1 cellular context compared by ENCODE assay signal in the genomic region with DNA sequence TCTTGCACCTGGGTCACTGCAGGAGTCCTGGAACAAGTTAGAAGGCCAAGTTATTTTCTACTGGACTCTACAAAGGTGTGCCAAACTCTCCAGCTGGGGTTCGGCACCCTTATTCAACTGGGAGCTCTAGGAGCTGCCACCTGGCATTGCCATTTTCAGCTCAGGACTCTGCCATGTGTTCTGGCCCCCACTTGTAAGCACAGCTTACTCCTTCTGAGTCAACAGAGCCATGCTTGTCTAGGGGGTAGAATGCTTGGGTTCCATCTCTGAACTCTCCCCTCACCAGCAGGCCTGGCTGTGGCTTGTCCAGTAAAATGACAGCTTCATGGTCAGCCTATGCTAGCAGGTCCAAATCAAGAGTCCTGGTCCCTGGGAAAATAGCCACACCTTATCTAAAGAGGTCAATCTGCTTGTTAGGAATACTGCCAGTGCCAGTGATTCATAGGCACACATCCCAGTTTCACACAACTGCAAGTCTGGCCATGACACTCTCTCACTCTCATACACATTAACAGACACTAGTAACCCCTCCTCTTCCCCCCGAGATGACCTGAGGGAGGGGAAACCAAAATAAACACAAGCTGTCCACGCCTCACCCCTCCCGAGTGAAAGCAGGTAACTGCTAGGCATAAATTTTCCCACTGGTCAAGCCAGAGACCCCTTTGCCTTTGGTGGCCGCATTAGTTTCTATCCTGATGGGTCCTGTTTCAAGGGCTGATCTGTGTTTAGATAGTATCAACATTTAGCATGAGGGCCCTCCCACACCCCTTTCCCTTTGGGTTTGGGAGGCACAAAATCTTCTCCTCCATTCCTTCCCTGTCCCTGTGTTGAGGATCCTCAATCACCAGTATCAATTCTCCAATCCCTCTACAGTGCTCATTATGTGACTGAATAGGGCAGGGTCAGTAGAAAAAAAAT.
TF ChIP-seq lines count a peak whose summit lies in the region.

No MANE protein-coding gene starts in this region.

TF ChIP-seq in HepG2, 621 proteins besides CTCF, POLR2A, EP300 and RAD21 (continued from another document and continues in another):
- TF ChIP-seq STAT6 (CRISPR knock-in tag; IDR thresholded peaks at IDR 0.05; ENCODE audit: borderline replicate concordance) (no peak), ZFP1 (CRISPR knock-in tag; IDR thresholded peaks at IDR 0.05) (no peak), ZBTB1 (CRISPR knock-in tag; IDR thresholded peaks at IDR 0.05; ENCODE audit: borderline replicate concordance) (no peak), RBM22 (optimal IDR thresholded peaks at IDR 0.05; ENCODE audit: low read length) (no peak), ZNF468 (CRISPR knock-in tag; IDR thresholded peaks at IDR 0.05) (no peak; the same call in 1 of the 2 replicates), NR2F1 (CRISPR knock-in tag; IDR thresholded peaks at IDR 0.05) (peak; percentile 50 to 55; a peak in 2 of 4 replicates), GLI4 (CRISPR knock-in tag; IDR thresholded peaks at IDR 0.05; ENCODE audit: borderline replicate concordance) (no peak; the same call in 1 of the 2 replicates), FOXA3 (CRISPR knock-in tag; IDR thresholded peaks at IDR 0.05) (peak; percentile 89), CREM (IDR thresholded peaks at IDR 0.05) (peak; percentile 81; the same call in 1 of the 2 replicates), CREM (CRISPR knock-in tag; IDR thresholded peaks at IDR 0.05) (no peak), ZNF816 (CRISPR knock-in tag; IDR thresholded peaks at IDR 0.05; ENCODE audit: borderline replicate concordance) (no peak; the same call in 1 of the 2 replicates), SIX1 (CRISPR knock-in tag; IDR thresholded peaks at IDR 0.05; ENCODE audit: borderline replicate concordance) (no peak; the same call in 1 of the 2 replicates), RORA (CRISPR knock-in tag; IDR thresholded peaks at IDR 0.05) (no peak), ZNF432 (CRISPR knock-in tag; IDR thresholded peaks at IDR 0.05; ENCODE audit: borderline replicate concordance) (no peak), MED13 (CRISPR knock-in tag; IDR thresholded peaks at IDR 0.05) (peak; percentile 45; the same call in 1 of the 2 replicates), HMGA1 (CRISPR knock-in tag; conservative IDR thresholded peaks at IDR 0.05) (no peak; the same call in 1 of the 2 replicates), TEAD2 (CRISPR knock-in tag; IDR thresholded peaks at IDR 0.05) (no peak), NFAT5 (CRISPR knock-in tag; IDR thresholded peaks at IDR 0.05) (0 out of 2 replicates have a peak, but pooled peaks have one; percentile 68), ZNF20 (CRISPR knock-in tag; IDR thresholded peaks at IDR 0.05) (no peak), CENPX (CRISPR knock-in tag; IDR thresholded peaks at IDR 0.05) (no peak), KMT2A (CRISPR knock-in tag; IDR thresholded peaks at IDR 0.05) (peak; percentile 42; the same call in 1 of the 2 replicates), ZNF30 (CRISPR knock-in tag; IDR thresholded peaks at IDR 0.05) (no peak), ARHGAP35 (CRISPR knock-in tag; IDR thresholded peaks at IDR 0.05; ENCODE audit: borderline replicate concordance) (no peak), ZNF367 (CRISPR knock-in tag; IDR thresholded peaks at IDR 0.05; ENCODE audit: borderline replicate concordance) (no peak), PRDM15 (CRISPR knock-in tag; IDR thresholded peaks at IDR 0.05) (no peak), ETV5 (CRISPR knock-in tag; IDR thresholded peaks at IDR 0.05; ENCODE audit: borderline replicate concordance) (peak; percentile 77), PHF21A (CRISPR knock-in tag; IDR thresholded peaks at IDR 0.05) (peak; percentile 91), EZH2 (conservative IDR thresholded peaks at IDR 0.05; ENCODE audit: low read depth, low read length) (no peak), ZNF567 (CRISPR knock-in tag; IDR thresholded peaks at IDR 0.05; ENCODE audit: borderline replicate concordance) (no peak), ZNF704 (CRISPR knock-in tag; IDR thresholded peaks at IDR 0.05; ENCODE audit: borderline replicate concordance) (no peak), SP2 (CRISPR knock-in tag; IDR thresholded peaks at IDR 0.05) (no peak), NAIF1 (CRISPR knock-in tag; IDR thresholded peaks at IDR 0.05; ENCODE audit: borderline replicate concordance) (no peak), ZXDC (CRISPR knock-in tag; IDR thresholded peaks at IDR 0.05) (no peak)
- TF ChIP-seq, protein P1, sequence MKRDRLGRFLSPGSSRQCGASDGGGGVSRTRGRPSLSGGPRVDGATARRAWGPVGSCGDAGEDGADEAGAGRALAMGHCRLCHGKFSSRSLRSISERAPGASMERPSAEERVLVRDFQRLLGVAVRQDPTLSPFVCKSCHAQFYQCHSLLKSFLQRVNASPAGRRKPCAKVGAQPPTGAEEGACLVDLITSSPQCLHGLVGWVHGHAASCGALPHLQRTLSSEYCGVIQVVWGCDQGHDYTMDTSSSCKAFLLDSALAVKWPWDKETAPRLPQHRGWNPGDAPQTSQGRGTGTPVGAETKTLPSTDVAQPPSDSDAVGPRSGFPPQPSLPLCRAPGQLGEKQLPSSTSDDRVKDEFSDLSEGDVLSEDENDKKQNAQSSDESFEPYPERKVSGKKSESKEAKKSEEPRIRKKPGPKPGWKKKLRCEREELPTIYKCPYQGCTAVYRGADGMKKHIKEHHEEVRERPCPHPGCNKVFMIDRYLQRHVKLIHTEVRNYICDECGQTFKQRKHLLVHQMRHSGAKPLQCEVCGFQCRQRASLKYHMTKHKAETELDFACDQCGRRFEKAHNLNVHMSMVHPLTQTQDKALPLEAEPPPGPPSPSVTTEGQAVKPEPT (CRISPR knock-in tag; IDR thresholded peaks at IDR 0.05; ENCODE audit: low read depth): peak; percentile 42
- TF ChIP-seq, protein P2, sequence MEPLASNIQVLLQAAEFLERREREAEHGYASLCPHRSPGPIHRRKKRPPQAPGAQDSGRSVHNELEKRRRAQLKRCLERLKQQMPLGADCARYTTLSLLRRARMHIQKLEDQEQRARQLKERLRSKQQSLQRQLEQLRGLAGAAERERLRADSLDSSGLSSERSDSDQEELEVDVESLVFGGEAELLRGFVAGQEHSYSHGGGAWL (CRISPR knock-in tag; IDR thresholded peaks at IDR 0.05): no peak; the same call in 1 of the 2 replicates
- TF ChIP-seq, protein P3, sequence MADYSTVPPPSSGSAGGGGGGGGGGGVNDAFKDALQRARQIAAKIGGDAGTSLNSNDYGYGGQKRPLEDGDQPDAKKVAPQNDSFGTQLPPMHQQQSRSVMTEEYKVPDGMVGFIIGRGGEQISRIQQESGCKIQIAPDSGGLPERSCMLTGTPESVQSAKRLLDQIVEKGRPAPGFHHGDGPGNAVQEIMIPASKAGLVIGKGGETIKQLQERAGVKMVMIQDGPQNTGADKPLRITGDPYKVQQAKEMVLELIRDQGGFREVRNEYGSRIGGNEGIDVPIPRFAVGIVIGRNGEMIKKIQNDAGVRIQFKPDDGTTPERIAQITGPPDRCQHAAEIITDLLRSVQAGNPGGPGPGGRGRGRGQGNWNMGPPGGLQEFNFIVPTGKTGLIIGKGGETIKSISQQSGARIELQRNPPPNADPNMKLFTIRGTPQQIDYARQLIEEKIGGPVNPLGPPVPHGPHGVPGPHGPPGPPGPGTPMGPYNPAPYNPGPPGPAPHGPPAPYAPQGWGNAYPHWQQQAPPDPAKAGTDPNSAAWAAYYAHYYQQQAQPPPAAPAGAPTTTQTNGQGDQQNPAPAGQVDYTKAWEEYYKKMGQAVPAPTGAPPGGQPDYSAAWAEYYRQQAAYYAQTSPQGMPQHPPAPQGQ (CRISPR knock-in tag; IDR thresholded peaks at IDR 0.05; ENCODE audit: borderline replicate concordance): no peak
